ENCODE assay signal across 8 cellular contexts in genomic region chr2:186695081-186695756, GRCh38. TPM values are rescaled to one million over a fixed set of nuclear protein-coding genes. Genes with fewer than 3 reads are reported as not detected.
DNase-seq lines count a peak whose midpoint lies in the region; ATAC-seq, FAIRE-seq and TF ChIP-seq lines count a peak whose summit lies in the region.

No MANE protein-coding gene starts in this region.

- no peak for TF ChIP-seq CTCF in RWPE2 (IDR thresholded peaks at IDR 0.05; ENCODE audit: poor library complexity, severe bottlenecking)
- TF ChIP-seq CTCF in foreskin keratinocyte (conservative IDR thresholded peaks at IDR 0.05): no peak

- ATAC-seq in RWPE2 (ENCODE audit: low read depth) (peak; percentile 17; the same call in 1 of the 3 replicates), foreskin keratinocyte (peak; percentile 51), sciatic nerve (peak; percentile 36)

- no peak overlapping the region for H3K4me3 Mint-ChIP-seq in activated naive CD4-positive, alpha-beta T cell treated with anti-CD3 and anti-CD28 coated beads for 36 hours

- intact Hi-C loops in sciatic nerve (cut with DNase I): no loop called here
- intact Hi-C loops in activated naive CD4-positive, alpha-beta T cell treated with anti-CD3 and anti-CD28 coated beads for 36 hours (cut with micrococcal nuclease): no loop called here

- peaks cover 9% of the 10 kb centered on the region for H3K4me1 Mint-ChIP-seq in activated naive CD4-positive, alpha-beta T cell treated with anti-CD3 and anti-CD28 coated beads for 36 hours (ENCODE audit: low read depth)

- H3K4me3 ChIP-seq in RWPE2 (ENCODE audit: severe bottlenecking): no peak overlapping the region

- CTCF ChIA-PET in activated naive CD4-positive, alpha-beta T cell treated with anti-CD3 and anti-CD28 coated beads for 36 hours (lab: Charles Lee): no interaction called here

- no peaks in the 10 kb centered on the region for H3K9me3 Mint-ChIP-seq in activated naive CD4-positive, alpha-beta T cell treated with anti-CD3 and anti-CD28 coated beads for 36 hours

- H3K4me1 ChIP-seq in RWPE2 (ENCODE audit: insufficient read depth, poor library complexity, severe bottlenecking) (peaks cover 3% of the 10 kb centered on the region), foreskin keratinocyte (peaks cover 15% of the 10 kb centered on the region)

- H3K27me3 ChIP-seq in RWPE2 (ENCODE audit: insufficient read depth, poor library complexity, severe bottlenecking) (peaks cover 5% of the 10 kb centered on the region), foreskin keratinocyte (no peaks in the 10 kb centered on the region)

- no peak for TF ChIP-seq POLR2A in GM12892 (IDR thresholded peaks at IDR 0.05; ENCODE audit: low read depth, low read length)

- no peaks in the 10 kb centered on the region for H3K36me3 Mint-ChIP-seq in activated naive CD4-positive, alpha-beta T cell treated with anti-CD3 and anti-CD28 coated beads for 36 hours (ENCODE audit: low read depth)

- FAIRE-seq in GM12892 (lab: Jason Lieb, UNC): no peak

- H3K9me3 ChIP-seq in RWPE2 (ENCODE audit: severe bottlenecking): no peaks in the 10 kb centered on the region

- H3K27me3 Mint-ChIP-seq in activated naive CD4-positive, alpha-beta T cell treated with anti-CD3 and anti-CD28 coated beads for 36 hours (ENCODE audit: low read depth): peaks cover 55% of the 10 kb centered on the region

- DNase-seq in NCI-H1417 (lab: John Stamatoyannopoulos, UW) (peak in 2 of 3 experiments; percentile 51 to 77), NCI-H1417 treated with DMSO at 0.1 percent for 48 hours (lab: John Stamatoyannopoulos, UW) (no peak), RWPE2 (ENCODE audit: low spot score) (no peak), foreskin keratinocyte (peak; percentile 55 to 63), sciatic nerve (ENCODE audit: low spot score) (no peak), GM12892 (ENCODE audit: insufficient read length) (no peak)
- DNase-seq in activated naive CD4-positive, alpha-beta T cell treated with anti-CD3 and anti-CD28 coated beads for 36 hours: no peak
- DNase-seq in activated naive CD4-positive, alpha-beta T cell treated with Interleukin-2 at 50 U/mL for 16 hours: no peak

- no peak overlapping the region for H3K27ac Mint-ChIP-seq in activated naive CD4-positive, alpha-beta T cell treated with anti-CD3 and anti-CD28 coated beads for 36 hours

- no peaks in the 10 kb centered on the region for H3K36me3 ChIP-seq in RWPE2 (ENCODE audit: low read depth)

- H3K27ac ChIP-seq in RWPE2 (ENCODE audit: poor library complexity, severe bottlenecking) (no peak overlapping the region), foreskin keratinocyte (no peak overlapping the region)

RNA-seq across cellular contexts. Expression of gene FAM171B, which starts 1.4 kb away (rescaled TPM):
- total RNA-seq in foreskin keratinocyte (5.6 and 5.7 TPM in 2 replicates), sciatic nerve (16.8 TPM)
- polyA plus RNA-seq in foreskin keratinocyte: 0.84 and 0.87 TPM in 2 replicates
- polyA plus RNA-seq in GM12892 (2012; ENCODE audit: missing spikeins): 1.7 TPM
- total RNA-seq in activated naive CD4-positive, alpha-beta T cell treated with anti-CD3 and anti-CD28 coated beads for 36 hours: under 1 TPM; 0.14 to 0.42 TPM

Comparison
In these comparisons a context has a peak if more than half of its experiments do, and no peak if none do; other contexts are left out.
1. DNase-seq: peak in NCI-H1417 (2 of 3) and foreskin keratinocyte (2 of 2); none in NCI-H1417 treated with DMSO at 0.1 percent for 48 hours (single experiment), RWPE2 (single experiment), sciatic nerve (single experiment), GM12892 (single experiment), activated naive CD4-positive, alpha-beta T cell treated with anti-CD3 and anti-CD28 coated beads for 36 hours (single experiment) and activated naive CD4-positive, alpha-beta T cell treated with Interleukin-2 at 50 U/mL for 16 hours (single experiment).
2. Peak in every context shown above with its lines, with median percentiles within 50 percentile points of each other: ATAC-seq.